ENCODE assay signal across 12 cellular contexts in the genomic region with DNA sequence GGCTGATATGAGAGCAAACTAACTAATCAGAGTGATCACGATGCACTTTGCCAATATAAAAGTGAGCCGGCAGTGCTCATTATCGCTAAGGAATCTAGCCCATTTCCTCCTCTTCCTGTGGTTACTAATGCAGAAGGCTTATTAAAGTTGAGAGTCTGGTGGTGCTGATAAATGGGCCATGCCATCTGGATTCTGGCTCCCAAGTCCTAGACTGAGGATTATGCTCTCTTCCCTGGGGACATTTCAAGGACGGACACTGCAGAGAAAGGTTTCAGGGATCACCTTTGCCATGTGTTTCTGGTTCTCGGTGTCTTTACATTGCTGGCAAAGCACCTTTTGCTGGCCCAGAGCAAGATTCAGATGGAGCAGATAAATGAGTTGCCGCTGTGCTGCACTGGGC.
DNase-seq lines count a peak whose midpoint lies in the region; ATAC-seq and TF ChIP-seq lines count a peak whose summit lies in the region.
"Had no signal": no experiment of that assay in that cellular context is flagged by ENCODE, and none has a peak within 500 bp of the region (broad histone marks: within the 10 kb centered on the region; RNA-seq: fewer than 3 reads in every experiment).

No MANE protein-coding gene starts in this region.

- peak overlapping the region; percentile 29; the same call in 1 of the 2 replicates for H3K4me2 ChIP-seq in GM23338
- H3K4me2 ChIP-seq in OCI-LY7 (ENCODE audit: low read length), result no peak overlapping the region

- no peaks in the 10 kb centered on the region for H3F3A ChIP-seq in GM23338 (replicated peaks; ENCODE audit: low read depth)

- CTCF ChIA-PET in OCI-LY7 (lab: Charles Lee; ENCODE audit: unreplicated experiment), result no interaction called here

- H4K20me1 ChIP-seq in GM23338 (replicated peaks; ENCODE audit: insufficient read depth) (no peaks in the 10 kb centered on the region), OCI-LY7 (ENCODE audit: insufficient read depth, low read length) (no peaks in the 10 kb centered on the region)

- H3K4me1 ChIP-seq in GM23338 (ENCODE audit: insufficient read depth) (peaks cover 5% of the 10 kb centered on the region), rectal smooth muscle tissue (ENCODE audit: control insufficient read depth, insufficient read depth, low read length) (peaks cover 14% of the 10 kb centered on the region), OCI-LY7 (ENCODE audit: insufficient read depth, low read length, poor library complexity, severe bottlenecking) (no peaks in the 10 kb centered on the region), vagina (peaks cover 12% of the 10 kb centered on the region)

- H3K4me3 Mint-ChIP-seq in GM23338 (no peak overlapping the region), endothelial cell (ENCODE audit: unreplicated experiment) (no peak overlapping the region)
- H3K4me3 Mint-ChIP-seq: activated T-cell treated with anti-CD3 and anti-CD28 coated beads, Interleukin-2, amount 50 U/mL, for 72 hours had no signal

- no peaks in the 10 kb centered on the region; the same call in 1 of the 3 replicates for H3K9me3 Mint-ChIP-seq in GM23338
- H3K9me3 Mint-ChIP-seq in endothelial cell (ENCODE audit: unreplicated experiment), result no peaks in the 10 kb centered on the region
- H3K9me3 Mint-ChIP-seq: activated T-cell treated with anti-CD3 and anti-CD28 coated beads, Interleukin-2, amount 50 U/mL, for 72 hours had no signal

- DNase-seq in GM23338 (ENCODE audit: low spot score), result no peak
- no peak for DNase-seq in endothelial cell (ENCODE audit: low spot score)
- DNase-seq in Ammon's horn (ENCODE audit: low spot score), result no peak
- no peak for DNase-seq in OCI-LY7 (ENCODE audit: low spot score)
- DNase-seq in vagina (ENCODE audit: extremely low spot score in 2 of 2), result no peak
- DNase-seq in NOMO-1 (lab: John Stamatoyannopoulos, UW; ENCODE audit: unreplicated experiment in 2 of 2), result no peak
- DNase-seq: activated CD4-positive, alpha-beta T cell treated with anti-CD3 and anti-CD28 coated beads for 1 hour; activated T-cell treated with anti-CD3 and anti-CD28 coated beads, Interleukin-2, amount 50 U/mL, for 72 hours; retina; SIG-M5 had no signal

- H3K9me3 ChIP-seq in OCI-LY7 (ENCODE audit: low read length), result no peaks in the 10 kb centered on the region
- H3K9me3 ChIP-seq in vagina, result no peaks in the 10 kb centered on the region

- H3K27ac ChIP-seq in GM23338 (ENCODE audit: low read depth) (peak overlapping the region; percentile 69), rectal smooth muscle tissue (ENCODE audit: low read depth, low read length) (peak overlapping the region; percentile 76), OCI-LY7 (ENCODE audit: low read depth, low read length, poor library complexity, severe bottlenecking) (no peak overlapping the region), vagina (no peak overlapping the region)

- H3K4me1 Mint-ChIP-seq in GM23338 (peaks cover 38% of the 10 kb centered on the region), endothelial cell (ENCODE audit: unreplicated experiment) (peaks cover 43% of the 10 kb centered on the region)

- TF ChIP-seq CTCF in GM23338 (conservative IDR thresholded peaks at IDR 0.05; ENCODE audit: low read depth in 2 of 2), result no peak
- TF ChIP-seq CTCF in endothelial cell (IDR thresholded peaks at IDR 0.05; ENCODE audit: unreplicated experiment), result no peak
- no peak for TF ChIP-seq CTCF in OCI-LY7 (conservative IDR thresholded peaks at IDR 0.05; ENCODE audit: low read length)
- no peak for TF ChIP-seq CTCF in vagina (IDR thresholded peaks at IDR 0.05)

- H3K27me3 ChIP-seq in GM23338 (ENCODE audit: insufficient read depth), result no peaks in the 10 kb centered on the region
- peaks cover 4% of the 10 kb centered on the region for H3K27me3 ChIP-seq in rectal smooth muscle tissue (ENCODE audit: control insufficient read depth, insufficient read depth, low read length)
- H3K27me3 ChIP-seq in vagina, result no peaks in the 10 kb centered on the region

- H3K79me2 ChIP-seq in GM23338 (replicated peaks; ENCODE audit: insufficient read depth) (no peaks in the 10 kb centered on the region), OCI-LY7 (ENCODE audit: insufficient read depth, low read depth, low read length) (no peaks in the 10 kb centered on the region)

- ATAC-seq in GM23338 (no peak), SK-N-SH treated with all-trans-retinoic acid at 6 μM for 48 hours (peak; percentile 46)
- ATAC-seq: activated T-cell treated with anti-CD3 and anti-CD28 coated beads, Interleukin-2, amount 50 U/mL, for 72 hours had no signal

- H2AFZ ChIP-seq in GM23338 (no peak overlapping the region), OCI-LY7 (ENCODE audit: low read length) (no peak overlapping the region)

- POLR2A ChIA-PET in OCI-LY7 (lab: Charles Lee), result no interaction called here

- peak overlapping the region; percentile 96 for H3K27ac Mint-ChIP-seq in GM23338
- H3K27ac Mint-ChIP-seq in endothelial cell (ENCODE audit: unreplicated experiment), result peak overlapping the region; percentile 42
- H3K27ac Mint-ChIP-seq: activated T-cell treated with anti-CD3 and anti-CD28 coated beads, Interleukin-2, amount 50 U/mL, for 72 hours had no signal

- intact Hi-C loops in OCI-LY7 (cut with micrococcal nuclease; ENCODE audit: unreplicated experiment), result no loop called here
- intact Hi-C loops in vagina (cut with DNase I), result no loop called here

- H3K36me3 Mint-ChIP-seq in GM23338 (ENCODE audit: low read depth), result peaks cover 10% of the 10 kb centered on the region
- no peaks in the 10 kb centered on the region for H3K36me3 Mint-ChIP-seq in endothelial cell (ENCODE audit: low read depth, unreplicated experiment)

- no TSS peak for BruUV-seq in OCI-LY7 (replicated peaks; lab: Mats Ljungman, UMichigan)

- peaks cover 7% of the 10 kb centered on the region for H3K27me3 Mint-ChIP-seq in GM23338 (ENCODE audit: insufficient read depth, low read depth, poor library complexity)
- H3K27me3 Mint-ChIP-seq in endothelial cell (ENCODE audit: unreplicated experiment), result no peaks in the 10 kb centered on the region

- H3K36me3 ChIP-seq in GM23338 (ENCODE audit: insufficient read depth) (no peaks in the 10 kb centered on the region), rectal smooth muscle tissue (ENCODE audit: control insufficient read depth, insufficient read depth, low read length) (no peaks in the 10 kb centered on the region), OCI-LY7 (ENCODE audit: insufficient read depth, low read length) (no peaks in the 10 kb centered on the region), vagina (no peaks in the 10 kb centered on the region)

- H3K4me3 ChIP-seq in GM23338, result no peak overlapping the region
- H3K4me3 ChIP-seq in rectal smooth muscle tissue (ENCODE audit: low read length), result no peak overlapping the region
- H3K4me3 ChIP-seq in OCI-LY7 (ENCODE audit: low read depth, low read length, poor library complexity, severe bottlenecking), result no peak overlapping the region
- no peak overlapping the region for H3K4me3 ChIP-seq in vagina

- H3K9ac ChIP-seq in rectal smooth muscle tissue (ENCODE audit: low read length), result no peak overlapping the region

- TF ChIP-seq POLR2A in vagina (IDR thresholded peaks at IDR 0.05), result no peak

- H3K9me2 ChIP-seq in GM23338 (ENCODE audit: insufficient read depth) (no peaks in the 10 kb centered on the region), OCI-LY7 (ENCODE audit: insufficient read depth, low read length) (no peaks in the 10 kb centered on the region)

TF ChIP-seq in GM23338, 12 proteins besides CTCF, POLR2A, EP300 and RAD21 (continues in another document):
- TF ChIP-seq, protein P1, sequence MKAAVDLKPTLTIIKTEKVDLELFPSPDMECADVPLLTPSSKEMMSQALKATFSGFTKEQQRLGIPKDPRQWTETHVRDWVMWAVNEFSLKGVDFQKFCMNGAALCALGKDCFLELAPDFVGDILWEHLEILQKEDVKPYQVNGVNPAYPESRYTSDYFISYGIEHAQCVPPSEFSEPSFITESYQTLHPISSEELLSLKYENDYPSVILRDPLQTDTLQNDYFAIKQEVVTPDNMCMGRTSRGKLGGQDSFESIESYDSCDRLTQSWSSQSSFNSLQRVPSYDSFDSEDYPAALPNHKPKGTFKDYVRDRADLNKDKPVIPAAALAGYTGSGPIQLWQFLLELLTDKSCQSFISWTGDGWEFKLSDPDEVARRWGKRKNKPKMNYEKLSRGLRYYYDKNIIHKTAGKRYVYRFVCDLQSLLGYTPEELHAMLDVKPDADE (IDR thresholded peaks at IDR 0.05), result no peak
- no peak for TF ChIP-seq JUNB (IDR thresholded peaks at IDR 0.05; ENCODE audit: unreplicated experiment)

TF ChIP-seq in SK-N-SH treated with all-trans-retinoic acid at 6 μM for 48 hours, 23 proteins besides CTCF, POLR2A, EP300 and RAD21:
- TF ChIP-seq ISL1 (CRISPR knock-in tag; IDR thresholded peaks at IDR 0.05) (no peak; the same call in 1 of the 2 replicates), TCF4 (CRISPR knock-in tag; IDR thresholded peaks at IDR 0.05; ENCODE audit: borderline replicate concordance) (peak; percentile 68; the same call in 1 of the 2 replicates)

Comparison
In these comparisons a context has a peak if more than half of its experiments do, and no peak if none do; other contexts are left out.
1. H3K27ac ChIP-seq: peak in GM23338 (single experiment) and rectal smooth muscle tissue (single experiment); none in OCI-LY7 (single experiment) and vagina (single experiment).